ENCODE assay signal across 14 cellular contexts in the genomic region with DNA sequence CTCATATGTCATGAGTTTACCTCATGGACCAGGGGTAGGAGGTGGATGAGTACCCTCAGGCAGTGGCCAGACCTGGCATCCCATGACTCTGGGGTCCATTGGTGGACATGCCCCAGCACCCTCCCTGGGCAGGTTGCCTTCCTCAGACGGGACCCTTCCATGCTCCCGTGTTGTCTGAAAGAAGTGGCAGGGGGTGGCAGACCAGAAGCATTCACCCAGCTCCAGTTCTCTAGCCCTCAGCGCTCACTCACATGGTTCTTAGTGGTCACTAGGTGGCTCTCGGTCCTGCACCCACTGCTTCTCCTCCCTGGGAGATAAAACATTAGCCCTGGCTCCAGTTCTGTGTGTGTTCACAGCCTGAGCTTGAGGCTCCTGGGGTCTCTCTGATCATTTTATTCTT. TPM values are rescaled to one million over a fixed set of nuclear protein-coding genes. Genes with fewer than 3 reads are reported as not detected.
A peak's percentile ranks its signal among the peaks of the same experiment; 100 is the strongest.
DNase-seq lines count a peak whose midpoint lies in the region; ATAC-seq, FAIRE-seq and TF ChIP-seq lines count a peak whose summit lies in the region.
"Had no signal": no experiment of that assay in that cellular context is flagged by ENCODE, and none has a peak within 500 bp of the region (broad histone marks: within the 10 kb centered on the region; RNA-seq: fewer than 3 reads in every experiment).

No MANE protein-coding gene starts in this region.

- in situ Hi-C loops in brain microvascular endothelial cell (cut with HindIII; ENCODE audit: low pct_ligation_motif_present, low sequenced_read_pairs) = no loop called here

- H3K9me3 Mint-ChIP-seq in CD14-positive monocyte = no peaks in the 10 kb centered on the region

- intact Hi-C loops in CD14-positive monocyte (cut with micrococcal nuclease) = no loop called here

- no peak overlapping the region for H3K4me3 Mint-ChIP-seq in CD14-positive monocyte

- DNase-seq in CD14-positive monocyte (ENCODE audit: low spot score) (peak; percentile 20), HuH-7 (ENCODE audit: low spot score) (peak; percentile 47), brain microvascular endothelial cell (peak; percentile 23), mesenteric fat pad (ENCODE audit: low spot score) (peak; percentile 75), H54 (ENCODE audit: insufficient read length, low spot score) (no peak)
- no peak for DNase-seq in activated naive CD4-positive, alpha-beta T cell treated with anti-CD3 and anti-CD28 coated beads, Interleukin-2, amount 50 U/mL, for 16 hours
- DNase-seq: activated T-cell treated with anti-CD3 and anti-CD28 coated beads, Interleukin-2, amount 50 U/mL, for 48 hours; NCI-H2227 treated with DMSO at 0.1 percent for 48 hours; sigmoid colon; SJCRH30 had no signal

- no peaks in the 10 kb centered on the region for H3K36me3 ChIP-seq in brain microvascular endothelial cell (replicated peaks)
- H3K36me3 ChIP-seq: ascending aorta, sigmoid colon, SJCRH30 had no signal

- ATAC-seq in HG03571 (IDR thresholded peaks at IDR 0.05; ENCODE audit: unreplicated experiment) = no peak
- no peak for ATAC-seq in HG03354 (IDR thresholded peaks at IDR 0.05; ENCODE audit: poor library complexity, severe bottlenecking, unreplicated experiment)

- H3K27me3 ChIP-seq in brain microvascular endothelial cell (replicated peaks) = no peaks in the 10 kb centered on the region
- H3K27me3 ChIP-seq: ascending aorta, sigmoid colon, SJCRH30 had no signal

- no peak overlapping the region for H3K4me3 ChIP-seq in brain microvascular endothelial cell (ENCODE audit: low read depth, low read length)
- H3K4me3 ChIP-seq: ascending aorta, sigmoid colon, SJCRH30 had no signal

- peaks cover 0 to 3% (median 2%) of the 10 kb centered on the region in 3 donors for H3K27me3 Mint-ChIP-seq in CD14-positive monocyte (ENCODE audit: low read depth in 3 of 3)

- no peak overlapping the region for H3K27ac ChIP-seq in brain microvascular endothelial cell
- H3K27ac ChIP-seq: ascending aorta, sigmoid colon, SJCRH30 had no signal

- no peaks in the 10 kb centered on the region for H3K36me3 Mint-ChIP-seq in CD14-positive monocyte

- TF ChIP-seq CTCF in CD14-positive monocyte (IDR thresholded peaks at IDR 0.05) (no peak), brain microvascular endothelial cell (IDR thresholded peaks at IDR 0.05; ENCODE audit: low read depth, low read length, missing control alignments) (peak; percentile 58)

- TF ChIP-seq POLR2A in H54 (IDR thresholded peaks at IDR 0.05; ENCODE audit: low read depth, low read length) = no peak

- no peak overlapping the region for H3K27ac Mint-ChIP-seq in CD14-positive monocyte

- H3K4me1 Mint-ChIP-seq in CD14-positive monocyte = no peaks in the 10 kb centered on the region

- no peak for FAIRE-seq in H54 (lab: Jason Lieb, UNC)

RNA-seq across cellular contexts. Expression of a gene that starts 6.0 kb away (rescaled TPM):
- polyA plus RNA-seq in CD14-positive monocyte = not detected
- not detected for total RNA-seq in mesenteric fat pad
- total RNA-seq: ascending aorta, sigmoid colon, SJCRH30, subcutaneous adipose tissue had no signal
- polyA plus RNA-seq: sigmoid colon had no signal

RNA-seq across cellular contexts. Expression of a gene that starts 29.9 kb away (rescaled TPM):
- polyA plus RNA-seq in CD14-positive monocyte = not detected
- 0.10 TPM for total RNA-seq in mesenteric fat pad
- total RNA-seq: ascending aorta had no signal

RNA-seq across cellular contexts. Expression of a gene that starts 31.9 kb away (rescaled TPM):
- polyA plus RNA-seq in CD14-positive monocyte = not detected
- not detected for total RNA-seq in mesenteric fat pad
- total RNA-seq: sigmoid colon, SJCRH30, subcutaneous adipose tissue had no signal
- polyA plus RNA-seq: sigmoid colon had no signal

RNA-seq across cellular contexts. Expression of a gene that starts 54.2 kb away (rescaled TPM):
- not detected for polyA plus RNA-seq in CD14-positive monocyte
- total RNA-seq in mesenteric fat pad = 0.26 TPM
- total RNA-seq: SJCRH30 had no signal

Comparison
In these comparisons a context has a peak if more than half of its experiments do, and no peak if none do; other contexts are left out.
1. DNase-seq: peak in CD14-positive monocyte (single experiment), HuH-7 (single experiment), brain microvascular endothelial cell (single experiment) and mesenteric fat pad (single experiment); none in activated naive CD4-positive, alpha-beta T cell treated with anti-CD3 and anti-CD28 coated beads, Interleukin-2, amount 50 U/mL, for 16 hours (single experiment) and H54 (single experiment).